ENCODE assay signal across 7 cellular contexts in genomic region chr5:171607863-171608262, GRCh38.
"Had no signal": no experiment of that assay in that cellular context is flagged by ENCODE, and none has a peak within 500 bp of the region (broad histone marks: within the 10 kb centered on the region; RNA-seq: fewer than 3 reads in every experiment).

No MANE protein-coding gene starts in this region.

- ATAC-seq: GM12878 had no signal

- DNase-seq: GDM1, GF-D8 had no signal

- FAIRE-seq: G401.6, GM12878, GM12891, GM12892, GM19239 had no signal

- H3K4me3 ChIP-seq: GM12878 had no signal
